Comparison of ENCODE assay signal across 28 cellular contexts in the genomic region with DNA sequence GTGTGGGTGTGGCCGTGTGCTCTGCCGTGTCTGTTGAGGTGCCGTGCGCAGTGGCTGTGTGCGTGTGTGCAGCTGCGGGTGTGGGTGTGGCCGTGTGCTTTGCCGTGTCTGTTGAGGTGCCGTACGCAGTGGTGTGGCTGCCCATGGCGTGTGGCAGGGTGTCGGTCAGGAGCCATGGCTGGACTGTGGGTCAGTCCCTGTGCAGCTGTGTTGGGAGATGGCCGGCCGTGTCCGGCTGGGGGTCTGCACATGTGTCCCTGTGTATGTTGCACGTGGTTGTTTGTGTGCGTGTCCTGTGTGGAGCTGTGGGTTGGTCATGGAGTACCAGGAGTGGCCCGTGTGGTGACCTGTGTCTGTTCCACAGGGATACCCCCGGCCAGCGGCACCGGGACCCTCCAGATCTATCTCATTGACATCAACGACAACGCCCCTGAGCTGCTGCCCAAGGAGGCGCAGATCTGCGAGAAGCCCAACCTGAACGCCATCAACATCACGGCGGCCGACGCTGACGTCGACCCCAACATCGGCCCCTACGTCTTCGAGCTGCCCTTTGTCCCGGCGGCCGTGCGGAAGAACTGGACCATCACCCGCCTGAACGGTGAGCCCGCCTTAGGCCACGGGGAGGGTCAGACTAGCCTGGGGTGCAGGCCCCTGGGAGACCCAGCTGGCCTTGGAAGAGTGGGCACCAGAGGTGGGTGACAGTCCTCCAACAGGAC.
DNase-seq lines count a peak whose midpoint lies in the region; ATAC-seq, FAIRE-seq and TF ChIP-seq lines count a peak whose summit lies in the region.
"Had no signal": no experiment of that assay in that cellular context is flagged by ENCODE, and none has a peak within 500 bp of the region (broad histone marks: within the 10 kb centered on the region; RNA-seq: fewer than 3 reads in every experiment).

No MANE protein-coding gene starts in this region.

- DNase-seq in Right ventricle myocardium superior (peak; percentile 35), left cardiac atrium (no peak), bronchial epithelial cell (ENCODE audit: low read depth) (no peak), lower lobe of right lung (peak; percentile 34), upper lobe of right lung (peak; percentile 56), NCI-H82 (lab: John Stamatoyannopoulos, UW) (no peak)
- DNase-seq: CD4-positive, alpha-beta T cell; COR-L47; DMS53; GOT3; HCEC 1CT; IMR-90; KG1; MG63; NCI-H1105 treated with DMSO at 0.1 percent for 48 hours; NCI-H146; NCI-H1930; NCI-H446; NCI-H524 treated with DMSO at 0.1 percent for 48 hours; NCI-H774; PC-9; RPMI8226 had no signal

- intact Hi-C loops in Right ventricle myocardium superior (cut with DNase I) (no loop called here), left cardiac atrium (cut with DNase I) (no loop called here), lower lobe of right lung (cut with DNase I) (no loop called here), upper lobe of right lung (cut with DNase I) (no loop called here)

- no peaks in the 10 kb centered on the region for H3K36me3 ChIP-seq in bronchial epithelial cell (ENCODE audit: control insufficient read depth, insufficient read depth, low read length)
- H3K36me3 ChIP-seq in lower lobe of right lung = no peaks in the 10 kb centered on the region
- H3K36me3 ChIP-seq in upper lobe of right lung = no peaks in the 10 kb centered on the region
- H3K36me3 ChIP-seq: BLaER1, MG63 had no signal

- peak; percentile 47 for FAIRE-seq in bronchial epithelial cell (lab: Jason Lieb, UNC)
- FAIRE-seq: A204.1, GM18507 had no signal

- H3K27me3 ChIP-seq in bronchial epithelial cell (ENCODE audit: control insufficient read depth, insufficient read depth, low read length) (no peaks in the 10 kb centered on the region), lower lobe of right lung (ENCODE audit: low read depth) (peaks cover 6% of the 10 kb centered on the region), upper lobe of right lung (no peaks in the 10 kb centered on the region)
- H3K27me3 ChIP-seq: BLaER1, MG63 had no signal

- H3K4me1 ChIP-seq in lower lobe of right lung = no peaks in the 10 kb centered on the region
- no peaks in the 10 kb centered on the region for H3K4me1 ChIP-seq in upper lobe of right lung

- TF ChIP-seq CTCF in bronchial epithelial cell (IDR thresholded peaks at IDR 0.05; ENCODE audit: insufficient read depth, low read length, severe bottlenecking) = no peak
- no peak for TF ChIP-seq CTCF in lower lobe of right lung (IDR thresholded peaks at IDR 0.05)
- TF ChIP-seq CTCF in upper lobe of right lung (IDR thresholded peaks at IDR 0.05) = no peak

- H3K27ac ChIP-seq in lower lobe of right lung (no peak overlapping the region), upper lobe of right lung (no peak overlapping the region)
- H3K27ac ChIP-seq: BLaER1, PC-9 had no signal

- no peak for ATAC-seq in Right ventricle myocardium superior (ENCODE audit: poor library complexity)
- no peak for ATAC-seq in left cardiac atrium
- no peak for ATAC-seq in lower lobe of right lung
- no peak for ATAC-seq in upper lobe of right lung
- ATAC-seq in GM21381 (IDR thresholded peaks at IDR 0.05; ENCODE audit: unreplicated experiment) = no peak
- ATAC-seq in HG03095 (IDR thresholded peaks at IDR 0.05; ENCODE audit: unreplicated experiment) = no peak
- ATAC-seq: SK-N-SH treated with all-trans-retinoic acid at 6 μM for 48 hours had no signal

- H3K9me3 ChIP-seq in lower lobe of right lung = no peaks in the 10 kb centered on the region
- no peaks in the 10 kb centered on the region for H3K9me3 ChIP-seq in upper lobe of right lung
- H3K9me3 ChIP-seq: BLaER1, MG63 had no signal

- no peak overlapping the region for H3K4me3 ChIP-seq in bronchial epithelial cell (ENCODE audit: low read depth, low read length)
- no peak overlapping the region for H3K4me3 ChIP-seq in lower lobe of right lung
- H3K4me3 ChIP-seq in upper lobe of right lung = no peak overlapping the region
- H3K4me3 ChIP-seq: BLaER1, MG63, PC-9 had no signal

Comparison
In these comparisons a context has a peak if more than half of its experiments do, and no peak if none do; other contexts are left out.
1. DNase-seq: peak in Right ventricle myocardium superior (single experiment), lower lobe of right lung (single experiment) and upper lobe of right lung (single experiment); none in left cardiac atrium (single experiment), bronchial epithelial cell (single experiment) and NCI-H82 (single experiment).